Comparison of ENCODE assay signal across 1 cellular context in genomic region chr3:156682963-156683362, GRCh38.
TF ChIP-seq lines count a peak whose summit lies in the region.

No MANE protein-coding gene starts in this region.

TF ChIP-seq in endothelial cell of umbilical vein, 7 proteins besides CTCF, POLR2A, EP300 and RAD21:
- TF ChIP-seq POLR2AphosphoS5 (IDR thresholded peaks at IDR 0.05; ENCODE audit: insufficient read depth, low read depth, low read length) (no peak), MYC (IDR thresholded peaks at IDR 0.05; ENCODE audit: low read depth, low read length) (no peak), JUN (IDR thresholded peaks at IDR 0.05; ENCODE audit: borderline replicate concordance, insufficient read depth, insufficient read length, low read depth) (no peak), EZH2 (IDR thresholded peaks at IDR 0.05; ENCODE audit: borderline replicate concordance, low read depth, low read length, severe bottlenecking) (no peak), FOS (IDR thresholded peaks at IDR 0.05; ENCODE audit: borderline replicate concordance, insufficient read depth, low read length) (no peak), GATA2 (IDR thresholded peaks at IDR 0.05; ENCODE audit: insufficient read depth, insufficient read length, low read depth, low read length) (no peak)
